Comparison of ENCODE assay signal across 9 cellular contexts in the genomic region with DNA sequence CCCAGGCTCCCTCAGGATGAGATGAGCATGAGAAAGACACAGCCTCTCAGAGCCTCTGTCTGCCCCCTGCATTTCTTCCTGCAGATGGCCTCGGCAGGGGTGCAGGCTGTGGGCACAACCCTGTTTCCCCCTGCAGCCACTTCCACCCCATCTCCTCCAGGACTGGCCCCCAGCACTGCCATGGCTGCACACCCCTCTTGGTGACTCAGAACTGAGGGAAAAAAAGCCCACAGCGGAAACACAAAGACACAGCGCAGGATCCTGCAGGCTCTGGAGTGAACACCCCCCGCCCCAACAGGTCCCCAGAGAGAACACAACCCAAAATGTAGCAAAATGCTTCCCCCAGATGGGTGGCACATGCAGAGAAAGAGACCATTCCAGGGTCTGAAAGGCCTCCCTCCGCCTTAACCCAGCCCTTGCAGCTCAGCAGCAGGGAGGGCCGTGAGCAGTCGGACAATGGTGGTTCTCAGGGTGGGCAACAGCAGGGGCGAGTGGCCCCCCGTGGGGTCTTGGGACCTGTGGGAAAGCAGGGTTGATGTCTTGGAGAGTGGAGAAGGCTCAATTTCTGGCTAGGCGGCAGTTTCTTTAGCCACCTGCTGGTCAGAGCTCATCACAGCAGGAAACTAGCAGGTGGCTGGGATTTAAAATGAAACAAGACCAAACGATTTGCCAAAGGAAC. TPM values are rescaled to one million over a fixed set of nuclear protein-coding genes. Genes with fewer than 3 reads are reported as not detected.
DNase-seq lines count a peak whose midpoint lies in the region; ATAC-seq and TF ChIP-seq lines count a peak whose summit lies in the region.
"Had no signal": no experiment of that assay in that cellular context is flagged by ENCODE, and none has a peak within 500 bp of the region (broad histone marks: within the 10 kb centered on the region; RNA-seq: fewer than 3 reads in every experiment).

No MANE protein-coding gene starts in this region.

- peak overlapping the region in 1 of 2 experiments; percentile 64 for H3K23ac ChIP-seq in mesenchymal stem cell (ENCODE audit: low read length in 2 of 2)

- H2BK15ac ChIP-seq in mesenchymal stem cell (ENCODE audit: low read depth, poor library complexity, severe bottlenecking) = no peak overlapping the region

- no peak overlapping the region for H3K4me3 ChIP-seq in mesenchymal stem cell (ENCODE audit: insufficient read depth in 1 of 2, low read depth in 1 of 2, low read length in 2 of 2)

- H3K4me1 ChIP-seq in mesenchymal stem cell (ENCODE audit: control insufficient read depth, insufficient read depth, low read depth, low read length) = peaks cover 20% of the 10 kb centered on the region

- no peak overlapping the region for H4K91ac ChIP-seq in mesenchymal stem cell (ENCODE audit: low read length)

- no peak overlapping the region for H2BK5ac ChIP-seq in mesenchymal stem cell (ENCODE audit: low read depth, low read length, poor library complexity, severe bottlenecking)

- DNase-seq in ELF-1 (ENCODE audit: low read depth, low spot score) (peak; percentile 44), HuH-7 (ENCODE audit: low spot score) (peak; percentile 80), astrocyte of the hippocampus (ENCODE audit: low read depth, low spot score) (peak; percentile 45), mesenchymal stem cell (peak; percentile 50), LoVo (ENCODE audit: low spot score) (no peak), HEK293T (ENCODE audit: extremely low spot score) (no peak)
- DNase-seq: NCI-H510A had no signal

- peaks cover 50% of the 10 kb centered on the region for H3K79me1 ChIP-seq in mesenchymal stem cell (replicated peaks; ENCODE audit: low read length, poor library complexity, severe bottlenecking)

- CTCF ChIA-PET in HEK293T (lab: Yijun Ruan, JAX) = interaction anchor here (1.4 kb wide), 1 partner anchor 13 kb away, joined by 3 read pairs; no protein-coding TSS in a partner anchor

- no peak overlapping the region for H3K14ac ChIP-seq in mesenchymal stem cell (ENCODE audit: low read length in 2 of 2)

- ATAC-seq in HG03097 (IDR thresholded peaks at IDR 0.05; ENCODE audit: low FRiP score, unreplicated experiment) = no peak

- peaks cover 22 to 65% of the 10 kb centered on the region in 2 experiments for H3K36me3 ChIP-seq in mesenchymal stem cell (ENCODE audit: control insufficient read depth in 1 of 2, insufficient read depth in 2 of 2, low read depth in 1 of 2, low read length in 2 of 2)

- H3K9me3 ChIP-seq in mesenchymal stem cell (ENCODE audit: control insufficient read depth, low read length) = no peaks in the 10 kb centered on the region
- H3K9me3 ChIP-seq: neutrophil had no signal

- H2BK120ac ChIP-seq in mesenchymal stem cell (ENCODE audit: low read depth, low read length) = no peak overlapping the region

- no peaks in the 10 kb centered on the region for H3K27me3 ChIP-seq in mesenchymal stem cell (ENCODE audit: control insufficient read depth in 1 of 2, insufficient read depth in 1 of 2, low read length in 2 of 2)
- H3K27me3 ChIP-seq: neutrophil had no signal

- H3K4me2 ChIP-seq in mesenchymal stem cell (ENCODE audit: low read length, poor library complexity, severe bottlenecking) = no peak overlapping the region

- H3K9ac ChIP-seq in mesenchymal stem cell (ENCODE audit: low read length) = no peak overlapping the region

- H2AK5ac ChIP-seq in mesenchymal stem cell (ENCODE audit: low read length, severe bottlenecking) = no peak overlapping the region

- H3K18ac ChIP-seq in mesenchymal stem cell (ENCODE audit: low read depth in 1 of 2, low read length in 2 of 2) = no peak overlapping the region

- H4K8ac ChIP-seq in mesenchymal stem cell (ENCODE audit: low read length) = no peak overlapping the region

- H3K27ac ChIP-seq in mesenchymal stem cell (ENCODE audit: low read length, poor library complexity, severe bottlenecking) = no peak overlapping the region
- H3K27ac ChIP-seq: neutrophil had no signal

- 84% methylated on average over 10 of the region's 11 CpGs for WGBS in mesenchymal stem cell

- no peak overlapping the region for H3K4ac ChIP-seq in mesenchymal stem cell (ENCODE audit: low read depth in 1 of 2, low read length in 2 of 2)

- H2BK12ac ChIP-seq in mesenchymal stem cell (ENCODE audit: low read length in 2 of 2) = no peak overlapping the region

- POLR2A ChIA-PET in HEK293T (lab: Yijun Ruan, JAX) = no interaction called here

- H2AFZ ChIP-seq in mesenchymal stem cell (ENCODE audit: low read depth, low read length) = no peak overlapping the region

TF ChIP-seq in HEK293T, 16 proteins besides CTCF, POLR2A, EP300 and RAD21:
- TF ChIP-seq SUZ12 (IDR thresholded peaks at IDR 0.05) (no peak), ELF4 (IDR thresholded peaks at IDR 0.05) (no peak), FOXK2 (IDR thresholded peaks at IDR 0.05) (no peak), SP1 (IDR thresholded peaks at IDR 0.05) (no peak)

RNA-seq across cellular contexts. Expression of a gene that starts 8.0 kb away (rescaled TPM):
- 10.1 TPM for polyA plus RNA-seq in mesenchymal stem cell (2013, experiment 1 of 2)
- polyA plus RNA-seq in mesenchymal stem cell (2013, experiment 2 of 2) = 9.1 TPM

RNA-seq across cellular contexts. Expression of a gene that starts 14.2 kb away (rescaled TPM):
- 21.1 TPM for polyA plus RNA-seq in mesenchymal stem cell (2013, experiment 1 of 2)
- polyA plus RNA-seq in mesenchymal stem cell (2013, experiment 2 of 2) = 19.2 TPM

RNA-seq across cellular contexts. Expression of a gene that starts 24.6 kb away (rescaled TPM):
- polyA plus RNA-seq in mesenchymal stem cell (2013, experiment 1 of 2) = 34.8 TPM
- 35.2 TPM for polyA plus RNA-seq in mesenchymal stem cell (2013, experiment 2 of 2)

RNA-seq across cellular contexts. Expression of a gene that starts 33.3 kb away (rescaled TPM):
- polyA plus RNA-seq in mesenchymal stem cell (2013, experiment 1 of 2) = 5.5 TPM
- polyA plus RNA-seq in mesenchymal stem cell (2013, experiment 2 of 2) = 5.0 TPM

RNA-seq across cellular contexts. Expression of a gene that starts 36.1 kb away (rescaled TPM):
- 13.6 TPM for polyA plus RNA-seq in mesenchymal stem cell (2013, experiment 1 of 2)
- polyA plus RNA-seq in mesenchymal stem cell (2013, experiment 2 of 2) = 12.6 TPM

Comparison
In these comparisons a context has a peak if more than half of its experiments do, and no peak if none do; other contexts are left out.
1. DNase-seq: peak in ELF-1 (single experiment), HuH-7 (single experiment), astrocyte of the hippocampus (single experiment) and mesenchymal stem cell (single experiment); none in LoVo (single experiment) and HEK293T (single experiment).